9 cellular contexts compared by ENCODE assay signal in the genomic region with DNA sequence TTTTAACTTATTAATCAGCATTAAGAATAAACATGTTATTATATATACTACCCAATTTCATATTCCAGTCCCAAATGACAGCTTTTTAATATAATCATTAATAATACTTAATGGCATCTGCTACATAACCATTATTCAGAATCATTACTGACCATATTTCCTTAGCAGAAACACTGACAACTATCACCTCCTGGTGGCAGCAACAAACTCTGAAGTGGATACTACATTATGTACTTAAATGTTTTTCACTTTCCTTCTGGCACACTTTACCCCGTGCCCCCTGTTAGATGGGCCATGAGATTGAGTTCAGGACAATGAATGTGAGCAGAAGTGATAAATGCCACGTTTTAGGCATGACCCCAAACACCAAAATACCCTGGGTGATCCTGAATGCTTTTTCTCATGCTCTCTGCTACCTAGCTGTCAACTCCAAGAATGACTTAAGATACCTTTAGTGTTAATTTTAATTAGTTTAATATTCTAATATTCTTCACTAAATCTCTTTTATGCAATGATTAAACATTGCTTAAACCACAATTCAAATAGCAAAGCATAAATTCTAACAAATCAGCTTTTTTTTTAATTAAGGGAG.
DNase-seq lines count a peak whose midpoint lies in the region; ATAC-seq and TF ChIP-seq lines count a peak whose summit lies in the region.
"Had no signal": no experiment of that assay in that cellular context is flagged by ENCODE, and none has a peak within 500 bp of the region (broad histone marks: within the 10 kb centered on the region; RNA-seq: fewer than 3 reads in every experiment).

No MANE protein-coding gene starts in this region.

- H3K27me3 Mint-ChIP-seq in immature natural killer cell (ENCODE audit: low read depth in 3 of 3), result peaks cover 0 to 1% (median 0%) of the 10 kb centered on the region in 3 donors

- H3K4me3 Mint-ChIP-seq in immature natural killer cell, result no peak overlapping the region

- DNase-seq in AG08396 (ENCODE audit: low spot score) (peak; percentile 8), SW480 (ENCODE audit: low spot score) (peak; percentile 18), kidney tubule cell (ENCODE audit: low spot score) (peak; percentile 26), NCI-H226 (no peak), upper lobe of left lung (no peak), immature natural killer cell (no peak)

- H3K4me3 ChIP-seq in upper lobe of left lung, result no peak overlapping the region

- no peaks in the 10 kb centered on the region for H3K4me1 ChIP-seq in upper lobe of left lung

- no peaks in the 10 kb centered on the region for H3K27me3 ChIP-seq in upper lobe of left lung

- TF ChIP-seq POLR2A in upper lobe of left lung (IDR thresholded peaks at IDR 0.05), result no peak

- ATAC-seq in GM18519 (IDR thresholded peaks at IDR 0.05; ENCODE audit: low FRiP score, unreplicated experiment) (peak; percentile 90), HG03280 (IDR thresholded peaks at IDR 0.05; ENCODE audit: unreplicated experiment) (peak; percentile 83), upper lobe of left lung (ENCODE audit: low FRiP score in 2 of 2) (no peak)

- H3K4me1 Mint-ChIP-seq in immature natural killer cell, result peaks cover 4 to 22% of the 10 kb centered on the region in 2 donors

- H3K36me3 Mint-ChIP-seq in immature natural killer cell, result peaks cover 30 to 39% (median 34%) of the 10 kb centered on the region in 3 donors

- H3K9me3 ChIP-seq in upper lobe of left lung, result peaks cover 0 to 4% (median 0%) of the 10 kb centered on the region in 4 donors

- H3K27ac ChIP-seq in upper lobe of left lung, result no peak overlapping the region
- H3K27ac ChIP-seq: HL-60 had no signal

- H3K36me3 ChIP-seq in upper lobe of left lung, result peaks cover 0 to 40% (median 10%) of the 10 kb centered on the region in 4 donors

- 65% methylated on average over 2 of the region's 2 CpGs for WGBS in upper lobe of left lung, 2 donors

- peak in 1 of 6 experiments; percentile 13 for TF ChIP-seq CTCF in upper lobe of left lung (IDR thresholded peaks at IDR 0.05)

- H3K9me3 Mint-ChIP-seq in immature natural killer cell, result peaks cover 0 to 1% (median 0%) of the 10 kb centered on the region in 6 donors

- no peak for TF ChIP-seq EP300 in upper lobe of left lung (IDR thresholded peaks at IDR 0.05)

- H3K27ac Mint-ChIP-seq in immature natural killer cell, result no peak overlapping the region

Comparison
In these comparisons a context has a peak if more than half of its experiments do, and no peak if none do; other contexts are left out.
1. DNase-seq: peak in AG08396 (single experiment), SW480 (single experiment) and kidney tubule cell (single experiment); none in NCI-H226 (single experiment), upper lobe of left lung (0 of 2) and immature natural killer cell (0 of 3).
2. ATAC-seq: peak in GM18519 (single experiment) and HG03280 (single experiment); none in upper lobe of left lung (0 of 2).